8 cellular contexts compared by ENCODE assay signal in the genomic region with DNA sequence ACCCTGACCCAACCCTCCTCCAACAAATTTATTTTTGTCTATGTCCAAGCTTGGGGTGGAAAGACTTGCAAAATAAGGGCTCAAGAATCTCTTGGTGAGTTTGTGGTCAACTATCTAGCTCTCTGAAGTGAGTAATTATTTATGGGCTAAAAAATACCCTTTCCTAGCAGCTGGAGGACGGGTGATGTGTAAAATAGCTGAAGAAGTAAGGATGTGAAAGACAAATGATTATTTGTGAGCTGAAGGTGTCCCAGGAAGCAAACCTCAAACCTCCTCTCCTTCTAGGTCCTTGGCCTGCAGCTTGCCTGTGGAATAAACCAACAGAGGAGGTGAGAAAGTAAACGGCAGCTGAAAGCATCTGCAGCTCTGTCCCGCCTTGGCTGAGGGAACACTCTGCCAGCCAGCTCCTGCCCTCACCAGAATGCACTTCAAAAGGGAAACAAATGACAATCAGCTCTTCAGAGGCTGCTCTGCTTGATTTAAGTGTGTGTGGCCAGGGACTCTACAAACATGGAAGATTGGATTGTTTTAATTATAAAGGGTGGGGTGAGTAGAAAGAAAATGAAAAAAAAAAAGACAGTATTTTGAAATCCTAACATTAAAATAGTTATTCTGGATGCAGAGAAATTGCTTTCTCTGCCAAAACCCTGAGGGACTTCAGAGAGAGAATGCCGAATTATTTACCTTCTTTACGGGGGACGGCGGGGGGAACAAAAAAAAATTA.
DNase-seq lines count a peak whose midpoint lies in the region; ATAC-seq and TF ChIP-seq lines count a peak whose summit lies in the region.

No MANE protein-coding gene starts in this region.

- H3K4me3 Mint-ChIP-seq in H9 (no peak overlapping the region), Caco-2 (ENCODE audit: unreplicated experiment) (no peak overlapping the region)
- no peak overlapping the region for H3K4me3 Mint-ChIP-seq in CD8-positive, alpha-beta memory T cell

- H3K27me3 Mint-ChIP-seq in H9 (ENCODE audit: low read depth) = no peaks in the 10 kb centered on the region
- peaks cover 0 to 3% of the 10 kb centered on the region in 2 donors for H3K27me3 Mint-ChIP-seq in CD8-positive, alpha-beta memory T cell
- H3K27me3 Mint-ChIP-seq in Caco-2 (ENCODE audit: insufficient read depth, unreplicated experiment) = no peaks in the 10 kb centered on the region

- TF ChIP-seq CTCF in H9 (conservative IDR thresholded peaks at IDR 0.05) = no peak
- TF ChIP-seq CTCF in Panc1 (IDR thresholded peaks at IDR 0.05) = no peak
- no peak for TF ChIP-seq CTCF in sigmoid colon (IDR thresholded peaks at IDR 0.05)
- no peak for TF ChIP-seq CTCF in Caco-2 (IDR thresholded peaks at IDR 0.05; ENCODE audit: insufficient read depth in 1 of 2, low read depth in 1 of 2, low read length in 1 of 2, severe bottlenecking in 1 of 2, unreplicated experiment in 1 of 2)
- no peak for TF ChIP-seq CTCF in GM10248 (IDR thresholded peaks at IDR 0.05; ENCODE audit: control extremely low read depth, extremely low read depth, low read depth, missing control alignments)

- H3K4ac ChIP-seq in H9 (ENCODE audit: low read depth, low read length) = no peak overlapping the region

- H3K36me3 ChIP-seq in Panc1 (ENCODE audit: control insufficient read depth, insufficient read depth, low read length) = peaks cover 4% of the 10 kb centered on the region; the same call in 1 of the 2 replicates
- H3K36me3 ChIP-seq in sigmoid colon = no peaks in the 10 kb centered on the region
- H3K36me3 ChIP-seq in CD8-positive, alpha-beta memory T cell (ENCODE audit: insufficient read depth, low read length) = no peaks in the 10 kb centered on the region
- H3K36me3 ChIP-seq in Caco-2 (ENCODE audit: control insufficient read depth, insufficient read depth, low read length) = no peaks in the 10 kb centered on the region

- H3K27ac ChIP-seq in H9 (ENCODE audit: insufficient read length, low read depth, low read length) (no peak overlapping the region), Panc1 (ENCODE audit: low read length) (peak overlapping the region; percentile 100), sigmoid colon (peak overlapping the region; percentile 73 to 78 (median 76))
- no peak overlapping the region for H3K27ac ChIP-seq in CD8-positive, alpha-beta memory T cell (ENCODE audit: low read depth, low read length)

- POLR2A ChIA-PET in Panc1 (lab: Charles Lee) = interaction anchor here (0.5 kb wide), 1 partner anchor 34 kb away, joined by 4 read pairs; no protein-coding TSS in a partner anchor
- POLR2A ChIA-PET in CD8-positive, alpha-beta memory T cell (lab: Charles Lee) = no interaction called here
- POLR2A ChIA-PET in Caco-2 (lab: Charles Lee) = no interaction called here
- POLR2A ChIA-PET in GM10248 (lab: Yijun Ruan, JAX) = no interaction called here

- H3K18ac ChIP-seq in H9 (ENCODE audit: insufficient read length, low read depth, low read length) = no peak overlapping the region

- H3K4me1 Mint-ChIP-seq in H9 (peaks cover 31 to 35% of the 10 kb centered on the region in 2 experiments), Caco-2 (ENCODE audit: low read depth, unreplicated experiment) (peaks cover 21% of the 10 kb centered on the region)
- H3K4me1 Mint-ChIP-seq in CD8-positive, alpha-beta memory T cell = peaks cover 0 to 8% (median 2%) of the 10 kb centered on the region in 3 donors

- H4K20me1 ChIP-seq in H9 (ENCODE audit: control insufficient read depth, insufficient read depth, insufficient read length) = no peaks in the 10 kb centered on the region

- DNase-seq in H9 (no peak), Panc1 (ENCODE audit: low read depth, low spot score) (no peak), glomerular visceral epithelial cell (ENCODE audit: extremely low spot score) (peak; percentile 44), sigmoid colon (peak; percentile 75), Caco-2 (no peak), GM10248 (ENCODE audit: extremely low spot score) (no peak)
- DNase-seq in CD8-positive, alpha-beta memory T cell = no peak
- no peak for DNase-seq in effector CD8-positive, alpha-beta T cell (lab: John Stamatoyannopoulos, UW)

- intact Hi-C loops in Panc1 (cut with micrococcal nuclease; ENCODE audit: unreplicated experiment) (loop anchor here (10.0 kb wide), 1 partner anchor 180 kb away; no protein-coding TSS in a partner anchor), sigmoid colon (cut with DNase I) (loop anchor here (10.0 kb wide), 1 partner anchor 580 kb away; no protein-coding TSS in a partner anchor), Caco-2 (cut with micrococcal nuclease; ENCODE audit: unreplicated experiment) (loop anchor here (5.0 kb wide), 1 partner anchor 122 kb away; the partner anchor contains the start of gene WWTR1)

- H2BK5ac ChIP-seq in H9 (ENCODE audit: insufficient read length, low read length) = no peak overlapping the region

- no peak overlapping the region for H2AFZ ChIP-seq in H9 (ENCODE audit: low read length)

- H3K23me2 ChIP-seq in H9 (ENCODE audit: insufficient read length, low read depth, low read length, poor library complexity, severe bottlenecking) = no peaks in the 10 kb centered on the region

- no peak for TF ChIP-seq POLR2A in sigmoid colon (IDR thresholded peaks at IDR 0.05)

- peak; percentile 55 for ATAC-seq in Panc1

- no peak overlapping the region for H2AK5ac ChIP-seq in H9 (ENCODE audit: insufficient read length, low read length)

- H2BK15ac ChIP-seq in H9 (ENCODE audit: low read depth, low read length) = no peak overlapping the region

- H3K27me3 ChIP-seq in H9 (ENCODE audit: insufficient read depth, low read length) (no peaks in the 10 kb centered on the region), Panc1 (ENCODE audit: control insufficient read depth, insufficient read depth, low read length) (no peaks in the 10 kb centered on the region), sigmoid colon (no peaks in the 10 kb centered on the region), Caco-2 (replicated peaks; ENCODE audit: control insufficient read depth, insufficient read depth, low read length) (no peaks in the 10 kb centered on the region)
- no peaks in the 10 kb centered on the region for H3K27me3 ChIP-seq in CD8-positive, alpha-beta memory T cell (ENCODE audit: insufficient read depth, low read length, poor library complexity, severe bottlenecking)

- H3K27ac Mint-ChIP-seq in H9 (peak overlapping the region in 2 of 3 experiments; percentile 5 to 37; a peak in 3 of 7 replicates), Caco-2 (ENCODE audit: unreplicated experiment) (no peak overlapping the region)
- peak overlapping the region in 1 of 8 donors; percentile 13 for H3K27ac Mint-ChIP-seq in CD8-positive, alpha-beta memory T cell

- H3K9me3 ChIP-seq in H9 (ENCODE audit: control insufficient read depth, low read depth, low read length) (no peaks in the 10 kb centered on the region), Panc1 (ENCODE audit: control insufficient read depth, insufficient read depth, low read depth, low read length) (no peaks in the 10 kb centered on the region), sigmoid colon (no peaks in the 10 kb centered on the region), Caco-2 (no peaks in the 10 kb centered on the region)
- no peaks in the 10 kb centered on the region for H3K9me3 ChIP-seq in CD8-positive, alpha-beta memory T cell (ENCODE audit: low read length)

- H3K79me2 ChIP-seq in H9 (ENCODE audit: insufficient read depth, low read length) = no peaks in the 10 kb centered on the region

- no peak for TF ChIP-seq EP300 in sigmoid colon (IDR thresholded peaks at IDR 0.05)

- H4K91ac ChIP-seq in H9 (ENCODE audit: insufficient read length, low read depth, low read length) = no peak overlapping the region

- H3K9me3 Mint-ChIP-seq in H9 (no peaks in the 10 kb centered on the region), Caco-2 (ENCODE audit: unreplicated experiment) (no peaks in the 10 kb centered on the region)
- no peaks in the 10 kb centered on the region for H3K9me3 Mint-ChIP-seq in CD8-positive, alpha-beta memory T cell

- H2BK12ac ChIP-seq in H9 (ENCODE audit: insufficient read length, low read depth, low read length) = no peak overlapping the region

- CTCF ChIA-PET in Panc1 (lab: Charles Lee) (no interaction called here), Caco-2 (lab: Charles Lee) (no interaction called here), GM10248 (lab: Yijun Ruan, JAX) (interaction anchor here (0.7 to 3.6 kb wide), 9 partner anchors 15 to 242 kb away, joined by 3 to 15 read pairs (median 4); no protein-coding TSS in a partner anchor)
- CTCF ChIA-PET in CD8-positive, alpha-beta memory T cell (lab: Charles Lee) = no interaction called here

- no peak overlapping the region for H3K4me2 ChIP-seq in H9 (ENCODE audit: insufficient read depth, insufficient read length, low read length)

- H3K14ac ChIP-seq in H9 (ENCODE audit: insufficient read depth, low read length) = no peak overlapping the region

- H4K5ac ChIP-seq in H9 (ENCODE audit: insufficient read length, low read depth, low read length) = no peak overlapping the region

- H3K56ac ChIP-seq in H9 (ENCODE audit: insufficient read length, low read depth, low read length) = no peak overlapping the region

- H2BK20ac ChIP-seq in H9 (ENCODE audit: low read depth, low read length, poor library complexity, severe bottlenecking) = no peak overlapping the region

- H3K4me1 ChIP-seq in H9 (ENCODE audit: insufficient read depth, low read length) (peaks cover 2% of the 10 kb centered on the region; the same call in 1 of the 2 replicates), Panc1 (ENCODE audit: control insufficient read depth, insufficient read depth, low read length) (peaks cover 90% of the 10 kb centered on the region), sigmoid colon (peaks cover 0 to 92% (median 75%) of the 10 kb centered on the region in 4 donors), Caco-2 (peaks cover 25% of the 10 kb centered on the region)
- no peaks in the 10 kb centered on the region for H3K4me1 ChIP-seq in CD8-positive, alpha-beta memory T cell (ENCODE audit: insufficient read depth, low read length)

- no peak overlapping the region for H3K9ac ChIP-seq in H9 (ENCODE audit: extremely low read depth, insufficient read length, low read length)

- peak overlapping the region in 1 of 2 experiments; percentile 16; a peak in 1 of 4 replicates for H3K4me3 ChIP-seq in Panc1 (ENCODE audit: low read depth in 2 of 2, low read length in 2 of 2)
- H3K4me3 ChIP-seq in sigmoid colon = no peak overlapping the region
- H3K4me3 ChIP-seq in CD8-positive, alpha-beta memory T cell (ENCODE audit: low read length) = no peak overlapping the region
- H3K4me3 ChIP-seq in Caco-2 (ENCODE audit: low read depth, low read length) = no peak overlapping the region

- no peaks in the 10 kb centered on the region for H3K79me1 ChIP-seq in H9 (ENCODE audit: insufficient read depth, low read depth, low read length, poor library complexity, severe bottlenecking)

- H3T11ph ChIP-seq in H9 (ENCODE audit: low read length) = no peak overlapping the region

- no peak overlapping the region for H2BK120ac ChIP-seq in H9 (ENCODE audit: low read depth, low read length, poor library complexity, severe bottlenecking)

- BruUV-seq in Panc1 (replicated peaks; lab: Mats Ljungman, UMichigan) (TSS peak; percentile 6), Caco-2 (replicated peaks; lab: Mats Ljungman, UMichigan) (no TSS peak)

- WGBS in H9 (ENCODE audit: extremely low coverage, insufficient read length, low lambda C conversion rate) = no CpG with 5 or more reads among the region's 7 CpGs
- 37 to 52% methylated on average over 7 of the region's 7 CpGs for WGBS in sigmoid colon, 2 donors

- H3K23ac ChIP-seq in H9 (ENCODE audit: insufficient read length, low read depth, low read length) = no peak overlapping the region

- in situ Hi-C loops in Panc1 (cut with HindIII; ENCODE audit: low pct_unique_long_range_greater_than_20kb, low sequenced_read_pairs) = no loop called here

- H3K36me3 Mint-ChIP-seq in H9 (ENCODE audit: insufficient read depth in 1 of 3, low read depth in 3 of 3) (no peaks in the 10 kb centered on the region), Caco-2 (ENCODE audit: insufficient read depth, unreplicated experiment) (peaks cover 6% of the 10 kb centered on the region)
- H3K36me3 Mint-ChIP-seq in CD8-positive, alpha-beta memory T cell = peaks cover 0 to 2% (median 0%) of the 10 kb centered on the region in 3 donors

- no peak overlapping the region for H4K8ac ChIP-seq in H9 (replicated peaks; ENCODE audit: insufficient read length, low read depth, low read length)

Comparison
In these comparisons a context has a peak if more than half of its experiments do, and no peak if none do; other contexts are left out.
1. DNase-seq: peak in glomerular visceral epithelial cell (single experiment) and sigmoid colon (single experiment); none in H9 (single experiment), Panc1 (single experiment), CD8-positive, alpha-beta memory T cell (0 of 5), Caco-2 (0 of 2), effector CD8-positive, alpha-beta T cell (single experiment) and GM10248 (single experiment).
2. H3K27ac ChIP-seq: peak in Panc1 (single experiment) and sigmoid colon (4 of 4); none in H9 (single experiment) and CD8-positive, alpha-beta memory T cell (single experiment).